Comparison of ENCODE assay signal across 27 cellular contexts in the genomic region with DNA sequence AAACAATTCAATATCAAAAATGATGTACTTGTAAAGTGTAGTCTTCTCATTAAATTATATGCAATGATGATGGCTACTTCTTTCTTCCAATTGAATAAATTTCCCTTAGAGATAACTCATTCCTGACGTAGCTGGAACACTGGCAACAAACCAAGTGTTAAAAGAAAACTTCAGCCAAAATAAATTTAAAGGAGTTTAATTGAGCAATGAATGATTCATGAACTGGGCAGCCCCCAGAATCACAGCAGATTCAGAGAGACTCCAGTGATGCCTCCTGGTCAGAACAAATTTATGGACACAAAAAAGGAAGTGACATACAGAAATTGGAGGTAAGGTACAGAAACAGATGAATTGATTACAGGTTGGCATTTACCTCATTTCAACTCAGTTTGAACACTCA.
"Had no signal": no experiment of that assay in that cellular context is flagged by ENCODE, and none has a peak within 500 bp of the region (broad histone marks: within the 10 kb centered on the region; RNA-seq: fewer than 3 reads in every experiment).

No MANE protein-coding gene starts in this region.

- H3K9me3 ChIP-seq: ovary, psoas muscle, right lobe of liver, sigmoid colon, suprapubic skin, testis, tibial artery, transverse colon, upper lobe of right lung, uterus had no signal

- H3K27ac ChIP-seq: neural progenitor cell, ovary, parathyroid adenoma, psoas muscle, right lobe of liver, sigmoid colon, suprapubic skin, testis, tibial artery, transverse colon, upper lobe of right lung, uterus had no signal

- H3K79me2 ChIP-seq: parathyroid adenoma had no signal

- H3K9ac ChIP-seq: neural progenitor cell, parathyroid adenoma had no signal

- DNase-seq: natural killer cell; occipital lobe; ovary; posterior cingulate gyrus; psoas muscle; right cardiac atrium; right lobe of liver; sigmoid colon; small intestine; stimulated activated CD4-positive, alpha-beta T cell treated with anti-CD3 and anti-CD28 coated beads, Interleukin-15, amount 100 ng/mL, for 24 hours; stimulated activated CD4-positive, alpha-beta T cell treated with anti-CD3 and anti-CD28 coated beads, Interleukin-2, amount 100 ng/mL, for 24 hours; stimulated activated CD4-positive, alpha-beta T cell treated with anti-CD3 and anti-CD28 coated beads, Interleukin-2, amount 100 ng/mL, for 48 hours; stimulated activated CD4-positive, alpha-beta T cell treated with anti-CD3 and anti-CD28 coated beads, Interleukin-4, amount 100 ng/mL, for 4 hours; stimulated activated CD8-positive, alpha-beta memory T cell treated with anti-CD3 and anti-CD28 coated beads, Interleukin-4, amount 100 ng/mL, for 48 hours; stimulated activated naive CD4-positive, alpha-beta T cell; stimulated activated naive CD8-positive, alpha-beta T cell treated with anti-CD3 and anti-CD28 coated beads, Interleukin-15, amount 100 ng/mL, for 72 hours; stimulated activated naive CD8-positive, alpha-beta T cell treated with anti-CD3 and anti-CD28 coated beads, Interleukin-15, Interleukin-2, amounts not matched to agents 100 U/mL and 50 U/mL, for 24 hours; substantia nigra; testis; tibial artery; transverse colon; upper lobe of right lung; uterus had no signal

- H3K27me3 ChIP-seq: neural progenitor cell, ovary, right lobe of liver, sigmoid colon, suprapubic skin, testis, tibial artery, transverse colon, upper lobe of right lung, uterus had no signal

- ATAC-seq: natural killer cell; psoas muscle; right cardiac atrium; right lobe of liver; stimulated activated memory B cell treated with anti-CD40 and anti-IgM and Interleukin-4, amounts not matched to agents 10 μg/mL and 1 μg/mL and 100 μg/mL, for 72 hours; stimulated activated naive CD8-positive, alpha-beta T cell treated with anti-CD3 and anti-CD28 coated beads, Interleukin-15, amount 100 ng/mL, for 72 hours; stimulated activated naive CD8-positive, alpha-beta T cell treated with anti-CD3 and anti-CD28 coated beads, Interleukin-15, Interleukin-2, amounts not matched to agents 100 U/mL and 50 U/mL, for 24 hours; upper lobe of right lung had no signal

- H2AFZ ChIP-seq: neural progenitor cell, parathyroid adenoma had no signal

- H3K4me2 ChIP-seq: neural progenitor cell had no signal

- H3K36me3 ChIP-seq: neural progenitor cell, ovary, right lobe of liver, sigmoid colon, suprapubic skin, tibial artery, transverse colon, upper lobe of right lung, uterus had no signal

- H3K4me3 ChIP-seq: neural progenitor cell, ovary, psoas muscle, right lobe of liver, sigmoid colon, suprapubic skin, testis, tibial artery, transverse colon, upper lobe of right lung, uterus had no signal

- H3K4me1 ChIP-seq: parathyroid adenoma, psoas muscle, right lobe of liver, suprapubic skin, testis, tibial artery, upper lobe of right lung, uterus had no signal
